ENCODE assay signal across 8 cellular contexts in the genomic region with DNA sequence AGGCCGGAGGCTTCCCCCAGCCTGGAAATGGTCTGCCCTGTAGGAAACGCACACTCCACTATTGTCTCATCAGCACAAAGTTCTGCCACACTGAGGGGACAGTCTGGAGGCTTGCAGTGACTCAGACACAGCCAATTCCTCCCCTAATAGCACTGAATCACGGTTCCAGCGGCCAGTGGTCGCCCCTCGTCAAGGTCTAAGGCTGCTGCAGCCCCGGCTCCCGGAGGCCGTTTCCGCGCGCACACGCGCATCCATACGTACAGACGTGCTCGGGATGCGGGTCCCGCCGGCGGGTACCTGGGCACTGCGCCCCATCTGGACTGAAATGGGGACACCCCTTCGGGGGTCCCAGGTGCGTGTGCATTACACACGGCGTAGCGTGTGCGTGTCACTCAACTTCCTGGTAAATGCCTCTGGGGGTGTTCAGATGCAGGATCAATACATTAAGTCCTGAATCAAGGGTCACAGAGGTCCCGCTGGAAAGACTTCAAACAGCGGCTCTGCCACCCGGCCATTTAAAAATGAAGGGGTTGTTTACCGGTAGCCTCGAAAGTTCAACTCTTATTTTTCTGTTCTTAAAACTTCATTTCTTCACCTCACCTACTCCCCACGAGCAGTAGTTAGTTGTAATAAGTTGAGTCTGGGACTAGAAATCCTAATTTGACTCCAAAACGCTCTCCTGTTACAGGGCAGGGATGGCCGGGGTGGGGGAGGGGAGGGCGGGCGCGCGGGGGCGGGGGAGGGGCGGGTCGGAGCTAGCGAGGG. TPM values are rescaled to one million over a fixed set of nuclear protein-coding genes. Genes with fewer than 3 reads are reported as not detected.
A peak's percentile ranks its signal among the peaks of the same experiment; 100 is the strongest.
DNase-seq lines count a peak whose midpoint lies in the region; ATAC-seq and TF ChIP-seq lines count a peak whose summit lies in the region.

No MANE protein-coding gene starts in this region.

- H3K27me3 Mint-ChIP-seq in CD4-positive, alpha-beta memory T cell = peaks cover 39 to 50% of the 10 kb centered on the region in 2 donors

- peak overlapping the region in 5 of 7 donors; percentile 13 to 84 (median 62) for H3K27ac Mint-ChIP-seq in CD4-positive, alpha-beta memory T cell

- peaks cover 0 to 8% of the 10 kb centered on the region in 2 donors for H3K36me3 Mint-ChIP-seq in CD4-positive, alpha-beta memory T cell

- H3K4me1 ChIP-seq in CD4-positive, alpha-beta memory T cell (ENCODE audit: insufficient read depth, low read length) = peaks cover 23% of the 10 kb centered on the region

- peak; percentile 9 for ATAC-seq in GM21529 (IDR thresholded peaks at IDR 0.05; ENCODE audit: unreplicated experiment)
- no peak for ATAC-seq in GM21576 (IDR thresholded peaks at IDR 0.05; ENCODE audit: unreplicated experiment)

- H3K9me3 Mint-ChIP-seq in CD4-positive, alpha-beta memory T cell = peaks cover 0 to 4% (median 0%) of the 10 kb centered on the region in 8 donors

- H3K4me3 ChIP-seq in CD4-positive, alpha-beta memory T cell (ENCODE audit: low read length in 2 of 2) = peak overlapping the region in 1 of 2 donors; percentile 41
- H3K4me3 ChIP-seq in astrocyte of the spinal cord (ENCODE audit: low read depth, low read length) (peak overlapping the region; percentile 76), skin epidermis (peak overlapping the region; percentile 35 to 78 (median 65))

- H3K9me3 ChIP-seq in CD4-positive, alpha-beta memory T cell (ENCODE audit: control insufficient read depth in 1 of 2, low read length in 2 of 2) = no peaks in the 10 kb centered on the region

- peaks cover 13% of the 10 kb centered on the region for H3K27me3 ChIP-seq in CD4-positive, alpha-beta memory T cell (ENCODE audit: insufficient read depth, low read length)

- in situ Hi-C loops in astrocyte of the spinal cord (cut with HindIII; ENCODE audit: low sequenced_read_pairs) = no loop called here

- H3K27ac ChIP-seq in CD4-positive, alpha-beta memory T cell (ENCODE audit: low read depth, low read length) = no peak overlapping the region
- H3K27ac ChIP-seq in skin epidermis = peak overlapping the region; percentile 3 to 88 (median 71)

- no peak for TF ChIP-seq CTCF in astrocyte of the spinal cord (IDR thresholded peaks at IDR 0.05; ENCODE audit: low read depth, low read length)

- H3K36me3 ChIP-seq in CD4-positive, alpha-beta memory T cell (ENCODE audit: insufficient read depth, low read length) = no peaks in the 10 kb centered on the region

- DNase-seq in CD4-positive, alpha-beta memory T cell = peak in 3 of 5 donors; percentile 2 to 27 (median 17)
- DNase-seq in NCI-H526 (lab: John Stamatoyannopoulos, UW) (peak; percentile 30 to 75), astrocyte of the spinal cord (ENCODE audit: low read depth, low spot score) (peak; percentile 52), iPS-NIHi7 (ENCODE audit: extremely low spot score) (peak; percentile 23), cerebellum (ENCODE audit: low spot score) (no peak)

- intact Hi-C loops in CD4-positive, alpha-beta memory T cell (cut with micrococcal nuclease) = loop anchor here (5.0 kb wide), 1 partner anchor 43 kb away; no protein-coding TSS in a partner anchor

- POLR2A ChIA-PET in CD4-positive, alpha-beta memory T cell (lab: Charles Lee; ENCODE audit: partially characterized antibody) = no interaction called here

- peaks cover 15 to 41% (median 28%) of the 10 kb centered on the region in 4 donors for H3K4me1 Mint-ChIP-seq in CD4-positive, alpha-beta memory T cell

- CTCF ChIA-PET in CD4-positive, alpha-beta memory T cell (lab: Charles Lee; ENCODE audit: partially characterized antibody) = no interaction called here

- peak overlapping the region; percentile 74 to 87 (median 82) for H3K4me3 Mint-ChIP-seq in CD4-positive, alpha-beta memory T cell

RNA-seq across cellular contexts. Expression of gene ZNF516, which starts 0.6 kb away (rescaled TPM):
- 1 to 10 TPM; 7.7 to 9.9 TPM for total RNA-seq in CD4-positive, alpha-beta memory T cell
- polyA plus RNA-seq in CD4-positive, alpha-beta memory T cell = 1 to 10 TPM in 1 of 2 donors, under 1 TPM in 1; 0.25 to 2.2 TPM
- total RNA-seq in cerebellum = 27.5 TPM
